In the genomic region with DNA sequence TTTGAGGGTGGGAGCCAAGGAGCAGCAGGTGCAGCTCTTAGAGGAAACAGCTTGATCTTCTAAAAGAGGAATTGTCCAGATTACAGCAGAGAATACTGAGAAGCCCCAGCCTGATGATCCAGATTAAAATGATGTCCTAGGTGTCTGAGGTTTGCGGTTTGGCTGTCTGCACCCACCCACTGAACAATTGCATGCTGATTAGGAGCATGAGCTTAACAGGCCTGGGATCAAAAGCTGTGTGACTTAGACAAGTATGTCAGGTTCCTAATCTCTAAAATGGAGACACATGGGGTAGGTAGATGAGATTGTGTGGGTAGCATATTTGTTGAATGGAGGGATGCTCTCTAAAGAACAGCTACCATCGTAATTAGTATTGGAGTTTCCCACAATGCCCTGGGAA, we compare ENCODE assay signal across 25 cellular contexts.
"Had no signal": no experiment of that assay in that cellular context is flagged by ENCODE, and none has a peak within 500 bp of the region (broad histone marks: within the 10 kb centered on the region; RNA-seq: fewer than 3 reads in every experiment).

No MANE protein-coding gene starts in this region.

- H3K79me2 ChIP-seq: parathyroid adenoma had no signal

- FAIRE-seq: small intestine had no signal

- H3K27ac ChIP-seq: neutrophil, parathyroid adenoma, psoas muscle, right lobe of liver, sigmoid colon, stomach, testis, tibial artery, transverse colon, upper lobe of right lung, uterus had no signal

- ATAC-seq: naive thymus-derived CD8-positive, alpha-beta T cell; natural killer cell treated with Interleukin-12 subunit alpha and Interleukin-12 subunit beta and Interleukin-15 and Interleukin-18, amount 100 ng/mL, for 72 hours; psoas muscle; right cardiac atrium; right lobe of liver; stimulated activated effector memory CD8-positive, alpha-beta T cell treated with anti-CD3 and anti-CD28 coated beads, Interleukin-12 subunit alpha, Interleukin-12 subunit beta, amount 100 ng/mL, for 72 hours; stimulated activated naive B cell treated with anti-CD40 and anti-IgM and Interleukin-4, amounts not matched to agents 10 μg/mL and 1 μg/mL and 100 μg/mL, for 72 hours; upper lobe of right lung had no signal

- H2AFZ ChIP-seq: parathyroid adenoma had no signal

- DNase-seq: naive thymus-derived CD8-positive, alpha-beta T cell; nephron progenitor cell; nucleus accumbens; posterior cingulate gyrus; psoas muscle; right cardiac atrium; right lobe of liver; sigmoid colon; small intestine; stimulated activated CD4-positive, alpha-beta T cell treated with anti-CD3 and anti-CD28 coated beads, Interleukin-15, amount 100 ng/mL, for 24 hours; stimulated activated CD4-positive, alpha-beta T cell treated with anti-CD3 and anti-CD28 coated beads, Interleukin-2, amount 100 ng/mL, for 24 hours; stimulated activated CD4-positive, alpha-beta T cell treated with anti-CD3 and anti-CD28 coated beads, Interleukin-2, amount 100 ng/mL, for 48 hours; stimulated activated CD4-positive, alpha-beta T cell treated with anti-CD3 and anti-CD28 coated beads, Interleukin-4, amount 100 ng/mL, for 24 hours; stimulated activated naive B cell treated with anti-CD40 and anti-IgM and Interleukin-4, amounts not matched to agents 10 μg/mL and 1 μg/mL and 100 μg/mL, for 72 hours; stimulated activated naive CD4-positive, alpha-beta T cell treated with Interleukin-2 at 50 U/mL for 16 hours; stomach; testis; tibial artery; transverse colon; upper lobe of right lung; uterus had no signal

- H3K9ac ChIP-seq: parathyroid adenoma had no signal

- H3K9me3 ChIP-seq: neutrophil, psoas muscle, right lobe of liver, testis, transverse colon, upper lobe of right lung, uterus had no signal

- H3K4me1 ChIP-seq: parathyroid adenoma, right lobe of liver, sigmoid colon, stomach, testis, tibial artery, transverse colon, upper lobe of right lung, uterus had no signal

- H3K27me3 ChIP-seq: right lobe of liver, testis, tibial artery, transverse colon, upper lobe of right lung, uterus had no signal

- H3K4me3 ChIP-seq: psoas muscle, right lobe of liver, sigmoid colon, stomach, testis, tibial artery, transverse colon, upper lobe of right lung, uterus had no signal

- H3K36me3 ChIP-seq: neutrophil, right lobe of liver, sigmoid colon, stomach, tibial artery, transverse colon, upper lobe of right lung, uterus had no signal
